ENCODE assay signal across 9 cellular contexts in genomic region chr10:35451103-35452016, GRCh38.
DNase-seq lines count a peak whose midpoint lies in the region; ATAC-seq, FAIRE-seq and TF ChIP-seq lines count a peak whose summit lies in the region.
"Had no signal": no experiment of that assay in that cellular context is flagged by ENCODE, and none has a peak within 500 bp of the region (broad histone marks: within the 10 kb centered on the region; RNA-seq: fewer than 3 reads in every experiment).

No MANE protein-coding gene starts in this region.

- no peaks in the 10 kb centered on the region for H3K36me3 ChIP-seq in gastrocnemius medialis
- H3K36me3 ChIP-seq: pancreas had no signal

- H3K4me1 ChIP-seq in gastrocnemius medialis: peaks cover 89 to 93% of the 10 kb centered on the region in 2 donors

- no peaks in the 10 kb centered on the region for H3K9me3 ChIP-seq in gastrocnemius medialis
- H3K9me3 ChIP-seq: pancreas had no signal

- peaks cover 0 to 5% of the 10 kb centered on the region in 2 donors for H3K36me3 Mint-ChIP-seq in CD14-positive monocyte

- peaks cover 0 to 6% (median 0%) of the 10 kb centered on the region in 7 donors for H3K9me3 Mint-ChIP-seq in CD14-positive monocyte

- H3K4me3 ChIP-seq in choroid plexus epithelial cell (ENCODE audit: low read depth, low read length) (no peak overlapping the region), gastrocnemius medialis (no peak overlapping the region)
- H3K4me3 ChIP-seq: pancreas had no signal

- TF ChIP-seq CTCF in CD14-positive monocyte (IDR thresholded peaks at IDR 0.05) (no peak), GM20000 (IDR thresholded peaks at IDR 0.05; ENCODE audit: extremely low read depth, missing control alignments) (no peak), choroid plexus epithelial cell (conservative IDR thresholded peaks at IDR 0.05; ENCODE audit: low read depth, low read length) (no peak), gastrocnemius medialis (IDR thresholded peaks at IDR 0.05 in 4 of 5, conservative IDR thresholded peaks at IDR 0.05 in 1 of 5) (no peak)

- peak overlapping the region; percentile 57 to 79 (median 68) for H3K27ac ChIP-seq in gastrocnemius medialis

- H3K27ac Mint-ChIP-seq in CD14-positive monocyte: peak overlapping the region; percentile 92 to 99 (median 95)

- peaks cover 0 to 1% (median 0%) of the 10 kb centered on the region in 3 donors for H3K27me3 Mint-ChIP-seq in CD14-positive monocyte (ENCODE audit: low read depth in 3 of 3)

- H3K4me3 Mint-ChIP-seq in CD14-positive monocyte: peak overlapping the region; percentile 80 to 96

- TF ChIP-seq POLR2A in gastrocnemius medialis (IDR thresholded peaks at IDR 0.05): no peak

- FAIRE-seq in RCC 7860 (lab: Jason Lieb, UNC) (no peak), frontal cortex (lab: Jason Lieb, UNC) (no peak)
- FAIRE-seq: pancreas had no signal

- intact Hi-C loops in CD14-positive monocyte (cut with micrococcal nuclease): loop anchor here in 1 of 2 donors (5.0 to 10.0 kb wide), 4 partner anchors 77 to 324 kb away; partner anchors contain the start of genes CCNY and CREM
- intact Hi-C loops in gastrocnemius medialis (cut with DNase I; ENCODE audit: low total_unique reads): loop anchor here (5.0 kb wide), 1 partner anchor 74 kb away; no protein-coding TSS in a partner anchor

- H3K27me3 ChIP-seq in gastrocnemius medialis: no peaks in the 10 kb centered on the region
- H3K27me3 ChIP-seq: pancreas had no signal

- DNase-seq in CD14-positive monocyte (ENCODE audit: low spot score): peak; percentile 51
- peak; percentile 62 for DNase-seq in GM20000 (ENCODE audit: low spot score)
- peak; percentile 35 for DNase-seq in choroid plexus epithelial cell (ENCODE audit: low read depth)
- DNase-seq in gastrocnemius medialis: no peak
- no peak for DNase-seq in RCC 7860 (ENCODE audit: low spot score)
- DNase-seq in inferior parietal cortex (ENCODE audit: extremely low spot score): no peak
- DNase-seq in frontal cortex (ENCODE audit: low spot score in 2 of 2): no peak
- DNase-seq: pancreas had no signal

- ATAC-seq in HG03520 (IDR thresholded peaks at IDR 0.05; ENCODE audit: unreplicated experiment) (peak; percentile 99), gastrocnemius medialis (peak in 1 of 2 donors; percentile 18)

- in situ Hi-C loops in gastrocnemius medialis (cut with MboI; ENCODE audit: low sequenced_read_pairs in 4 of 4): no loop called here

- peaks cover 94% of the 10 kb centered on the region for H3K4me1 Mint-ChIP-seq in CD14-positive monocyte

Comparison
In these comparisons a context has a peak if more than half of its experiments do, and no peak if none do; other contexts are left out.
1. DNase-seq: peak in CD14-positive monocyte (single experiment), GM20000 (single experiment) and choroid plexus epithelial cell (single experiment); none in gastrocnemius medialis (0 of 2), RCC 7860 (single experiment), inferior parietal cortex (single experiment) and frontal cortex (0 of 2).